In the genomic region with DNA sequence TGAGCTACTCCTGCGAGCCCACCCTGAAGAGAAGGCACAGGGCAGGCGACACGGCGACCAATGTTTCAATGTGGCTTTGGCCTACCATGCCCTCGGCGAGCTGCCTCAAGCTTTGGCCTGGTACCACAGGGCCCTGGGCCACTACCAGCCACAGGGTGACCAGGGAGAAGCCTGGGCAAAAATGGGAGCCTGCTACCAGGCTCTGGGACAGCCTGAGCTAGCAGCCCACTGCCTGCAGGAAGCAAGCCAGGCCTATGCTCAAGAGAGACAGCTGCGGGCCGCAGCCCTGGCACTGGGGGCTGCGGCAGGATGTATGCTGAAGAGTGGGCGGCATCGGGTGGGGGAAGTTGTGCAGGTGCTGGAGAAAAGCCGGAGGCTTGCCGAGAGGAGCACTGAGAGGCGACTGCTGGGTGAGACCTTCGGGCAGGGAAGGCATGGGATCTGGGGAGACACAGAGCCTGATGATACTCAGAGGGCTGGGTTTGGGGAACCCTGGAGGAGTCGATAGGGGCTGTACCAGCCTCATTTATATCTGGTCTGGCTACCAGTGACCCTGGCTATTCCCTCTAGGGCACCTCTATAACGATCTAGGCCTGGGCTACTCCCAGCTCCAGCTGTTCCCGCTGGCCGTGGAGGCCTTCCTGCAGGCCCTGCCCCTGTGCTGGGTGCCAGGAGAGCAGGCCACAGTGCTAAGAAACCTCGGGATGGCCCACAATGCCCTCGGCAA, we compare ENCODE assay signal across 1 cellular context.
TF ChIP-seq lines count a peak whose summit lies in the region.

No MANE protein-coding gene starts in this region.

TF ChIP-seq in IMR-90, 13 proteins besides CTCF, POLR2A, EP300 and RAD21:
- TF ChIP-seq NFE2L2 (IDR thresholded peaks at IDR 0.05; ENCODE audit: low read depth, low read length) (no peak), FOS (IDR thresholded peaks at IDR 0.05; ENCODE audit: low read depth, low read length) (no peak), CEBPB (IDR thresholded peaks at IDR 0.05; ENCODE audit: low read depth, low read length) (no peak), RCOR1 (IDR thresholded peaks at IDR 0.05; ENCODE audit: insufficient replicate concordance, low read length) (no peak), MXI1 (IDR thresholded peaks at IDR 0.05; ENCODE audit: borderline replicate concordance, low read depth, low read length) (no peak), BHLHE40 (IDR thresholded peaks at IDR 0.05; ENCODE audit: low read depth, low read length) (no peak), ELK1 (IDR thresholded peaks at IDR 0.05; ENCODE audit: borderline replicate concordance, low read depth, low read length) (no peak), SMC3 (IDR thresholded peaks at IDR 0.05; ENCODE audit: low read depth, low read length) (no peak), RFX5 (IDR thresholded peaks at IDR 0.05; ENCODE audit: low read depth, low read length) (no peak), MAZ (IDR thresholded peaks at IDR 0.05; ENCODE audit: borderline replicate concordance, low read depth, low read length) (no peak), MAFK (IDR thresholded peaks at IDR 0.05; ENCODE audit: low read depth, low read length) (no peak), CHD1 (IDR thresholded peaks at IDR 0.05; ENCODE audit: low read depth, low read length) (no peak)
- TF ChIP-seq, protein P1, sequence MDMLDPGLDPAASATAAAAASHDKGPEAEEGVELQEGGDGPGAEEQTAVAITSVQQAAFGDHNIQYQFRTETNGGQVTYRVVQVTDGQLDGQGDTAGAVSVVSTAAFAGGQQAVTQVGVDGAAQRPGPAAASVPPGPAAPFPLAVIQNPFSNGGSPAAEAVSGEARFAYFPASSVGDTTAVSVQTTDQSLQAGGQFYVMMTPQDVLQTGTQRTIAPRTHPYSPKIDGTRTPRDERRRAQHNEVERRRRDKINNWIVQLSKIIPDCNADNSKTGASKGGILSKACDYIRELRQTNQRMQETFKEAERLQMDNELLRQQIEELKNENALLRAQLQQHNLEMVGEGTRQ (IDR thresholded peaks at IDR 0.05; ENCODE audit: low read depth, low read length) = no peak
